ENCODE assay signal across 13 cellular contexts in genomic region chr16:58124601-58124915, GRCh38. TPM values are rescaled to one million over a fixed set of nuclear protein-coding genes. Genes with fewer than 3 reads are reported as not detected.
A peak's percentile ranks its signal among the peaks of the same experiment; 100 is the strongest.
DNase-seq lines count a peak whose midpoint lies in the region; ATAC-seq and TF ChIP-seq lines count a peak whose summit lies in the region.
"Had no signal": no experiment of that assay in that cellular context is flagged by ENCODE, and none has a peak within 500 bp of the region (broad histone marks: within the 10 kb centered on the region; RNA-seq: fewer than 3 reads in every experiment).

No MANE protein-coding gene starts in this region.

- H3K4me1 Mint-ChIP-seq in T-helper 17 cell, result peaks cover 58% of the 10 kb centered on the region

- no peak overlapping the region for H2AFZ ChIP-seq in osteoblast (ENCODE audit: low read length)

- no peak overlapping the region for H2BK15ac ChIP-seq in mesendoderm (replicated peaks; ENCODE audit: low read depth)

- ATAC-seq in T-helper 17 cell, result no peak
- peak; percentile 6 for ATAC-seq in esophagus mucosa
- ATAC-seq in HG03378 (IDR thresholded peaks at IDR 0.05; ENCODE audit: unreplicated experiment), result no peak
- ATAC-seq: psoas muscle had no signal

- H3K18ac ChIP-seq in mesendoderm (ENCODE audit: low read length), result no peak overlapping the region

- no peaks in the 10 kb centered on the region for H3K27me3 ChIP-seq in osteoblast (ENCODE audit: insufficient read depth, low read length)
- H3K27me3 ChIP-seq in mesendoderm (ENCODE audit: insufficient read depth, low read length, poor library complexity), result no peaks in the 10 kb centered on the region

- H3K4me1 ChIP-seq in osteoblast (ENCODE audit: insufficient read depth, low read length) (peaks cover 52% of the 10 kb centered on the region), mesendoderm (ENCODE audit: control insufficient read depth, low read depth, low read length) (peaks cover 10% of the 10 kb centered on the region)

- H3K27ac Mint-ChIP-seq in T-helper 17 cell, result peak overlapping the region; percentile 79

- H3K4me3 ChIP-seq in osteoblast (ENCODE audit: insufficient read depth, low read length), result no peak overlapping the region
- no peak overlapping the region for H3K4me3 ChIP-seq in mesendoderm (ENCODE audit: low read length)
- H3K4me3 ChIP-seq: psoas muscle, thoracic aorta had no signal

- no peak overlapping the region for H3K4me2 ChIP-seq in osteoblast (ENCODE audit: insufficient read depth, low read length)
- no peak overlapping the region for H3K4me2 ChIP-seq in mesendoderm (ENCODE audit: low read length)

- no peak overlapping the region for H2BK5ac ChIP-seq in mesendoderm (ENCODE audit: low read length)

- no peak overlapping the region for H3K23ac ChIP-seq in mesendoderm (ENCODE audit: low read length)

- H3K27ac ChIP-seq in osteoblast (ENCODE audit: low read depth, low read length) (peak overlapping the region; percentile 21), mesendoderm (ENCODE audit: low read depth, low read length) (no peak overlapping the region)
- H3K27ac ChIP-seq: psoas muscle, thoracic aorta had no signal

- no peak overlapping the region for H3K4me3 Mint-ChIP-seq in T-helper 17 cell

- H3K79me1 ChIP-seq in mesendoderm (ENCODE audit: low read length), result peaks cover 20% of the 10 kb centered on the region

- no peak overlapping the region for H3K4ac ChIP-seq in mesendoderm (ENCODE audit: low read depth, low read length)

- H3K56ac ChIP-seq in mesendoderm (ENCODE audit: low read length), result no peak overlapping the region

- H3K36me3 Mint-ChIP-seq in T-helper 17 cell (ENCODE audit: low read depth), result peaks cover 2% of the 10 kb centered on the region

- H2BK120ac ChIP-seq in mesendoderm (ENCODE audit: low read depth, low read length), result no peak overlapping the region

- H4K20me1 ChIP-seq in osteoblast (ENCODE audit: insufficient read depth, low read length), result peaks cover 61% of the 10 kb centered on the region

- no peak overlapping the region for H4K5ac ChIP-seq in mesendoderm (ENCODE audit: low read length)

- no peak for TF ChIP-seq CTCF in osteoblast (IDR thresholded peaks at IDR 0.05; ENCODE audit: extremely low read depth, low read depth, low read length)

- peak; percentile 76 for DNase-seq in ELR (ENCODE audit: low read depth)
- DNase-seq in T-helper 17 cell, result no peak
- DNase-seq in osteoblast (ENCODE audit: insufficient read length, low spot score, missing footprints), result peak; percentile 46
- DNase-seq in NCI-H748 (lab: John Stamatoyannopoulos, UW; ENCODE audit: unreplicated experiment), result no peak
- no peak for DNase-seq in mesendoderm
- DNase-seq: aorta; CD4-positive, alpha-beta memory T cell; NCI-H2029 treated with DMSO at 0.1 percent for 48 hours; psoas muscle; T-helper 9 cell had no signal

- no peaks in the 10 kb centered on the region for H3K36me3 ChIP-seq in osteoblast (ENCODE audit: insufficient read depth, low read length)
- H3K36me3 ChIP-seq in mesendoderm (ENCODE audit: control insufficient read depth, insufficient read depth, low read length), result no peaks in the 10 kb centered on the region
- H3K36me3 ChIP-seq: thoracic aorta had no signal

- H3K9me3 ChIP-seq in T-helper 17 cell (ENCODE audit: control insufficient read depth, low read length, poor library complexity, severe bottlenecking) (no peaks in the 10 kb centered on the region), osteoblast (ENCODE audit: low read depth, low read length) (no peaks in the 10 kb centered on the region)
- H3K9me3 ChIP-seq: psoas muscle, thoracic aorta had no signal

- H4K8ac ChIP-seq in mesendoderm (ENCODE audit: low read depth, low read length), result no peak overlapping the region

- no peak overlapping the region for H3K9ac ChIP-seq in mesendoderm (ENCODE audit: low read length)

- H3K27me3 Mint-ChIP-seq in T-helper 17 cell, result no peaks in the 10 kb centered on the region
- H3K27me3 Mint-ChIP-seq: CD4-positive, alpha-beta memory T cell had no signal

- H2AK5ac ChIP-seq in mesendoderm (ENCODE audit: low read length), result no peak overlapping the region

- WGBS in mesendoderm (ENCODE audit: extremely low coverage, insufficient coverage, low lambda C conversion rate), result no CpG with 5 or more reads among the region's 1 CpG

- H3K79me2 ChIP-seq in osteoblast (ENCODE audit: insufficient read depth, low read length), result peaks cover 85% of the 10 kb centered on the region
- peaks cover 67% of the 10 kb centered on the region for H3K79me2 ChIP-seq in mesendoderm (ENCODE audit: control insufficient read depth, insufficient read depth, low read length)

RNA-seq across cellular contexts. Expression of gene CFAP20, which starts 4.6 kb away (rescaled TPM):
- total RNA-seq in T-helper 17 cell (100 to 1,000 TPM; 121 to 195 TPM), esophagus mucosa (15.8 TPM), osteoblast (22.4 and 26.1 TPM in 2 replicates)
- polyA plus RNA-seq in mesendoderm (2013, experiment 1 of 2), result 78.5 TPM
- polyA plus RNA-seq in mesendoderm (2013, experiment 2 of 2), result 79.8 TPM

Comparison
In these comparisons a context has a peak if more than half of its experiments do, and no peak if none do; other contexts are left out.
1. DNase-seq: peak in ELR (single experiment) and osteoblast (single experiment); none in T-helper 17 cell (0 of 3), NCI-H748 (single experiment) and mesendoderm (single experiment).